ENCODE assay signal across 24 cellular contexts in genomic region chr10:122236690-122237306, GRCh38. TPM values are rescaled to one million over a fixed set of nuclear protein-coding genes. Genes with fewer than 3 reads are reported as not detected.
DNase-seq lines count a peak whose midpoint lies in the region; ATAC-seq, FAIRE-seq and TF ChIP-seq lines count a peak whose summit lies in the region.
"Had no signal": no experiment of that assay in that cellular context is flagged by ENCODE, and none has a peak within 500 bp of the region (broad histone marks: within the 10 kb centered on the region; RNA-seq: fewer than 3 reads in every experiment).

No MANE protein-coding gene starts in this region.

- H3K36me3 ChIP-seq in cardiac muscle cell = peaks cover 43% of the 10 kb centered on the region
- H3K36me3 ChIP-seq in heart left ventricle = peaks cover 0 to 91% (median 78%) of the 10 kb centered on the region in 9 donors
- H3K36me3 ChIP-seq in bronchial epithelial cell (ENCODE audit: control insufficient read depth, insufficient read depth, low read length) = peaks cover 19% of the 10 kb centered on the region
- peaks cover 34 to 58% of the 10 kb centered on the region in 2 donors for H3K36me3 ChIP-seq in ascending aorta

- intact Hi-C loops in heart left ventricle (cut with DNase I) (no loop called here), ascending aorta (cut with DNase I) (no loop called here)

- H3K4me1 ChIP-seq in cardiac muscle cell (ENCODE audit: low read depth) (peaks cover 19% of the 10 kb centered on the region), heart left ventricle (peaks cover 0 to 25% (median 1%) of the 10 kb centered on the region in 12 donors), ascending aorta (no peaks in the 10 kb centered on the region)
- H3K4me1 ChIP-seq: A549, transverse colon had no signal

- 64 to 77% (median 74%) methylated on average over 5 of the region's 5 CpGs for WGBS in heart left ventricle, 4 donors

- TF ChIP-seq CTCF in cardiac muscle cell (IDR thresholded peaks at IDR 0.05; ENCODE audit: low read depth, low read length) (no peak), heart left ventricle (IDR thresholded peaks at IDR 0.05) (no peak), bronchial epithelial cell (IDR thresholded peaks at IDR 0.05; ENCODE audit: insufficient read depth, low read length, severe bottlenecking) (no peak), ascending aorta (IDR thresholded peaks at IDR 0.05) (no peak)

- no peak for FAIRE-seq in bronchial epithelial cell (lab: Jason Lieb, UNC)
- FAIRE-seq: A549, GM12891, H54 had no signal

- H3K4me3 ChIP-seq in cardiac muscle cell (no peak overlapping the region), heart left ventricle (no peak overlapping the region), bronchial epithelial cell (ENCODE audit: low read depth, low read length) (no peak overlapping the region), ascending aorta (no peak overlapping the region)
- H3K4me3 ChIP-seq: A549, lung, psoas muscle, transverse colon had no signal

- no peak for TF ChIP-seq POLR2A in heart left ventricle (IDR thresholded peaks at IDR 0.05)

- H3K27me3 ChIP-seq in cardiac muscle cell (no peaks in the 10 kb centered on the region), heart left ventricle (no peaks in the 10 kb centered on the region), bronchial epithelial cell (ENCODE audit: control insufficient read depth, insufficient read depth, low read length) (no peaks in the 10 kb centered on the region), ascending aorta (no peaks in the 10 kb centered on the region)
- H3K27me3 ChIP-seq: transverse colon had no signal

- H3K9me3 ChIP-seq in cardiac muscle cell (ENCODE audit: low read depth) (no peaks in the 10 kb centered on the region), heart left ventricle (no peaks in the 10 kb centered on the region), ascending aorta (no peaks in the 10 kb centered on the region)
- H3K9me3 ChIP-seq: A549, psoas muscle, transverse colon had no signal

- peak overlapping the region; percentile 1 for H3K27ac ChIP-seq in cardiac muscle cell
- no peak overlapping the region for H3K27ac ChIP-seq in heart left ventricle
- H3K27ac ChIP-seq in ascending aorta = no peak overlapping the region
- H3K27ac ChIP-seq: A549, KMS-11, transverse colon had no signal

- ATAC-seq in heart left ventricle = no peak
- ATAC-seq in GM18858 (IDR thresholded peaks at IDR 0.05; ENCODE audit: unreplicated experiment) = no peak
- ATAC-seq in HG02642 (IDR thresholded peaks at IDR 0.05; ENCODE audit: poor library complexity, unreplicated experiment) = no peak
- ATAC-seq: A549, psoas muscle had no signal

- DNase-seq in cardiac muscle cell (ENCODE audit: low read depth in 1 of 2, low spot score in 1 of 2) (peak in 1 of 2 donors; percentile 43), heart left ventricle (no peak), NCI-H69 (lab: John Stamatoyannopoulos, UW) (peak; percentile 16), bronchial epithelial cell (ENCODE audit: low read depth) (peak; percentile 54), NCI-H2227 (lab: John Stamatoyannopoulos, UW; ENCODE audit: unreplicated experiment) (no peak), ascending aorta (ENCODE audit: low spot score in 2 of 2) (no peak)
- DNase-seq: activated B cell treated with CpG ODN at 0.5 μM for 24 hours, dermis blood vessel endothelial cell, kidney glomerular epithelial cell, NCI-H187 treated with DMSO at 0.1 percent for 48 hours, NCI-H526, OCI-M1, psoas muscle, T1000 had no signal

RNA-seq across cellular contexts. Expression of gene BTBD16, which starts 34.3 kb away (rescaled TPM):
- total RNA-seq in cardiac muscle cell (0.09 TPM in 1 of 2 replicates, not detected in the other), heart left ventricle (under 1 TPM in 2 of 9 donors, not detected in 7; 0.23 to 0.25 TPM), bronchial epithelial cell (0.13 and 0.26 TPM in 2 replicates), ascending aorta (not detected)
- polyA plus RNA-seq in cardiac muscle cell (0.16 TPM in 1 of 2 replicates, not detected in the other), heart left ventricle (not detected)
- total RNA-seq: activated B cell treated with CpG ODN at 0.5 μM for 24 hours, cardiac septum, Daoy, dermis blood vessel endothelial cell, transverse colon had no signal

Comparison
In these comparisons a context has a peak if more than half of its experiments do, and no peak if none do; other contexts are left out.
1. DNase-seq: peak in NCI-H69 (single experiment) and bronchial epithelial cell (single experiment); none in heart left ventricle (0 of 5), NCI-H2227 (single experiment) and ascending aorta (0 of 2).